ENCODE assay signal across 34 cellular contexts in the genomic region with DNA sequence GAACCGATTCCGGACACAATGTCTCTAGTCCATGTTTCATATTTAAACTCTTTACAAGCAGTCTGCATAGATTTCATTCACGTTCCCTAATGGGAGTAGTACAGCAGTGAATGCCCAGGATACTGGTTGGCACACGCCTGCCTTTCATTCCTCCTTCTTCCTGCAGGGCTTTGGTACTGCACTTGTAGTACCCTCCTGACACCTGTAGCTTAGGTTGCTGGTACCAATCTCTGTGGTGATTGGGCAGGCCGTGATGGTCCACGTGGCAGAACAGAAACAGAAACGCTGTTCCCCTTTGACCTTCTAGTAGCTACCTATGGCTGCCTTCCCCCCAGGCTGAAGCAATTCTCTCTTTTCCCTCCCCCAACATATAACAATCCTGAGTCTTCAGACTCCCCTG.
"Had no signal": no experiment of that assay in that cellular context is flagged by ENCODE, and none has a peak within 500 bp of the region (broad histone marks: within the 10 kb centered on the region; RNA-seq: fewer than 3 reads in every experiment).

No MANE protein-coding gene starts in this region.

- H3K9me3 ChIP-seq: MG63 had no signal

- H3K36me3 ChIP-seq: MG63 had no signal

- DNase-seq: Karpas-422, Kasumi-1, MG63, MM.1S, MV-4-11, NCI-H1048, NCI-H1092, NCI-H1092 treated with DMSO at 0.1 percent for 48 hours, NCI-H1105, NCI-H1105 treated with DMSO at 0.1 percent for 48 hours, NCI-H1417 treated with DMSO at 0.1 percent for 48 hours, NCI-H1436, NCI-H1436 treated with DMSO at 0.1 percent for 48 hours, NCI-H146, NCI-H1694, NCI-H1694 treated with DMSO at 0.1 percent for 48 hours, NCI-H187, NCI-H187 treated with DMSO at 0.1 percent for 48 hours, NCI-H1930, NCI-H2029, NCI-H2029 treated with DMSO at 0.1 percent for 48 hours, NCI-H2081, NCI-H2081 treated with DMSO at 0.1 percent for 48 hours, NCI-H2107, NCI-H2171, NCI-H2171 treated with DMSO at 0.1 percent for 48 hours, NCI-H2227 treated with DMSO at 0.1 percent for 48 hours, NCI-H226, NCI-H345, NCI-H446, NCI-H446 treated with DMSO at 0.1 percent for 48 hours, NCI-H510A, NCI-H510A treated with DMSO at 0.1 percent for 48 hours, NCI-H524 had no signal

- H3K4me3 ChIP-seq: MG63 had no signal
